1 cellular context compared by ENCODE assay signal in genomic region chr10:73926152-73926764, GRCh38.
TF ChIP-seq lines count a peak whose summit lies in the region.

No MANE protein-coding gene starts in this region.

TF ChIP-seq in HCT116, 20 proteins besides CTCF, POLR2A, EP300 and RAD21 (continued from another document):
- no peak for TF ChIP-seq SRF (IDR thresholded peaks at IDR 0.05; ENCODE audit: low read depth)
